5 cellular contexts compared by ENCODE assay signal in genomic region chr9:111120526-111120925, GRCh38.
"Had no signal": no experiment of that assay in that cellular context is flagged by ENCODE, and none has a peak within 500 bp of the region (broad histone marks: within the 10 kb centered on the region; RNA-seq: fewer than 3 reads in every experiment).

No MANE protein-coding gene starts in this region.

- H3K27ac ChIP-seq: KMS-11 had no signal

- DNase-seq: KBM-7 had no signal

- H3K9me3 ChIP-seq: HAP-1 had no signal

- H3K4me1 ChIP-seq: HAP-1 had no signal

- H3K36me3 ChIP-seq: HAP-1 had no signal

- H2AFZ ChIP-seq: GM23338 had no signal

- H3K4me3 ChIP-seq: GM23338, HAP-1 had no signal

- H3K9ac ChIP-seq: KMS-11 had no signal

- H3K4me2 ChIP-seq: GM23338, KMS-11 had no signal

- ATAC-seq: GM23338, HCT116 had no signal
